ENCODE assay signal across 9 cellular contexts in genomic region chr12:71392521-71393145, GRCh38. TPM values are rescaled to one million over a fixed set of nuclear protein-coding genes. Genes with fewer than 3 reads are reported as not detected.
DNase-seq lines count a peak whose midpoint lies in the region; ATAC-seq, FAIRE-seq and TF ChIP-seq lines count a peak whose summit lies in the region.
"Had no signal": no experiment of that assay in that cellular context is flagged by ENCODE, and none has a peak within 500 bp of the region (broad histone marks: within the 10 kb centered on the region; RNA-seq: fewer than 3 reads in every experiment).

No MANE protein-coding gene starts in this region.

- peak; percentile 96 for ATAC-seq in GM21423 (IDR thresholded peaks at IDR 0.05; ENCODE audit: unreplicated experiment)
- peak; percentile 88 for ATAC-seq in HG03558 (IDR thresholded peaks at IDR 0.05; ENCODE audit: extremely low read depth, unreplicated experiment)
- ATAC-seq in body of pancreas: peak; percentile 79

- WGBS in body of pancreas, 2 donors: 15 to 19% methylated on average over 10 of the region's 10 CpGs

- H3K27ac ChIP-seq in body of pancreas (no peak overlapping the region), tibial artery (no peak overlapping the region)

- peak; percentile 73 for FAIRE-seq in G401.6 (lab: Jason Lieb, UNC)

- no peaks in the 10 kb centered on the region for H3K9me3 ChIP-seq in body of pancreas
- H3K9me3 ChIP-seq in tibial artery: no peaks in the 10 kb centered on the region
- H3K9me3 ChIP-seq in MG63: no peaks in the 10 kb centered on the region

- H3K4me1 ChIP-seq in body of pancreas (peaks cover 3% of the 10 kb centered on the region), tibial artery (peaks cover 0 to 6% (median 0%) of the 10 kb centered on the region in 4 donors)

- intact Hi-C loops in body of pancreas (cut with DNase I): loop anchor here (10.0 kb wide), 1 partner anchor 658 kb away; no protein-coding TSS in a partner anchor
- intact Hi-C loops in tibial artery (cut with DNase I; ENCODE audit: low total_unique reads): loop anchor here (10.0 kb wide), 1 partner anchor 178 kb away; no protein-coding TSS in a partner anchor

- TF ChIP-seq POLR2A in body of pancreas (IDR thresholded peaks at IDR 0.05): no peak

- H3K4me3 ChIP-seq in body of pancreas (no peak overlapping the region), tibial artery (no peak overlapping the region), MG63 (no peak overlapping the region)

- TF ChIP-seq CTCF in body of pancreas (IDR thresholded peaks at IDR 0.05) (peak; percentile 57 to 88 (median 84)), tibial artery (IDR thresholded peaks at IDR 0.05) (peak; percentile 71 to 73)

- H3K27me3 ChIP-seq in body of pancreas (no peaks in the 10 kb centered on the region), tibial artery (no peaks in the 10 kb centered on the region), MG63 (no peaks in the 10 kb centered on the region)

- H3K36me3 ChIP-seq in body of pancreas (replicated peaks in 1 of 2; ENCODE audit: insufficient read depth in 1 of 2, low read depth in 2 of 2): no peaks in the 10 kb centered on the region
- H3K36me3 ChIP-seq in tibial artery: no peaks in the 10 kb centered on the region
- H3K36me3 ChIP-seq in MG63: no peaks in the 10 kb centered on the region

- DNase-seq in NCI-H526 (lab: John Stamatoyannopoulos, UW): peak; percentile 57 to 70
- peak in 3 of 4 donors; percentile 14 to 41 (median 20) for DNase-seq in body of pancreas
- DNase-seq in islet precursor cell: peak; percentile 60
- DNase-seq in tibial artery: no peak
- DNase-seq in MG63: no peak

RNA-seq across cellular contexts. Expression of gene LGR5, which starts 47.0 kb away (rescaled TPM):
- total RNA-seq in body of pancreas: under 1 TPM in 1 of 2 donors, not detected in 1; 0.52 TPM
- not detected in 2 replicates for total RNA-seq in MG63 (2014; rRNA removed; shearing (Covaris generic); ENCODE audit: low replicate concordance)
- total RNA-seq: activated naive CD4-positive, alpha-beta T cell treated with anti-CD3 and anti-CD28 coated beads, Interleukin-2, amount 50 U/mL, for 72 hours had no signal

Comparison
In these comparisons a context has a peak if more than half of its experiments do, and no peak if none do; other contexts are left out.
1. DNase-seq: peak in NCI-H526 (2 of 2), body of pancreas (3 of 4) and islet precursor cell (single experiment); none in tibial artery (0 of 2) and MG63 (single experiment).
2. Peak in every context shown above with its lines, with median percentiles within 50 percentile points of each other: ATAC-seq.